Comparison of ENCODE assay signal across 33 cellular contexts in genomic region chr6:53197553-53197952, GRCh38. TPM values are rescaled to one million over a fixed set of nuclear protein-coding genes. Genes with fewer than 3 reads are reported as not detected.
"Had no signal": no experiment of that assay in that cellular context is flagged by ENCODE, and none has a peak within 500 bp of the region (broad histone marks: within the 10 kb centered on the region; RNA-seq: fewer than 3 reads in every experiment).

No MANE protein-coding gene starts in this region.

- H3K27ac ChIP-seq: left ventricle myocardium inferior, pancreas, prostate gland, sigmoid colon, spleen, tibial nerve, vagina had no signal

- H3K27me3 ChIP-seq: pancreas, sigmoid colon, spleen, tibial nerve, vagina had no signal

- DNase-seq: islet precursor cell; left ventricle myocardium inferior; midbrain; mucosa of descending colon; naive thymus-derived CD8-positive, alpha-beta T cell; nucleus accumbens; pancreas; posterior cingulate gyrus; retina; right cardiac atrium; sigmoid colon; small intestine; spleen; stimulated activated CD4-positive, alpha-beta T cell treated with anti-CD3 and anti-CD28 coated beads, Interleukin-1b, Interleukin-23, amount 100 ng/mL, for 48 hours; stimulated activated CD4-positive, alpha-beta T cell treated with anti-CD3 and anti-CD28 coated beads, Interleukin-2, amount 100 ng/mL, for 48 hours; stimulated activated CD4-positive, alpha-beta T cell treated with anti-CD3 and anti-CD28 coated beads, Interleukin-4, amount 100 ng/mL, for 4 hours; stimulated activated CD8-positive, alpha-beta memory T cell treated with anti-CD3 and anti-CD28 coated beads, Interleukin-4, amount 100 ng/mL, for 48 hours; stimulated activated naive CD4-positive, alpha-beta T cell; stimulated activated naive CD8-positive, alpha-beta T cell treated with anti-CD3 and anti-CD28 coated beads, Interleukin-15, amount 100 ng/mL, for 72 hours; substantia nigra had no signal

- FAIRE-seq: pancreas, small intestine had no signal

- H3K4me3 ChIP-seq: left ventricle myocardium inferior, lung, mucosa of descending colon, pancreas, prostate gland, sigmoid colon, spleen, tibial nerve, vagina had no signal

- H3K36me3 ChIP-seq: left ventricle myocardium inferior, pancreas, prostate gland, sigmoid colon, spleen, tibial nerve, vagina had no signal

- H3K4me3 Mint-ChIP-seq: naive thymus-derived CD8-positive, alpha-beta T cell; nephron; neural crest cell; stimulated activated naive CD8-positive, alpha-beta T cell treated with anti-CD3 and anti-CD28 coated beads, Interleukin-15, amount 100 ng/mL, for 72 hours; type B pancreatic cell had no signal

- H3K27me3 Mint-ChIP-seq: naive thymus-derived CD8-positive, alpha-beta T cell; stimulated activated naive CD8-positive, alpha-beta T cell treated with anti-CD3 and anti-CD28 coated beads, Interleukin-15, amount 100 ng/mL, for 72 hours; type B pancreatic cell had no signal

- H3K9me3 Mint-ChIP-seq: naive thymus-derived CD8-positive, alpha-beta T cell; nephron; neural crest cell; stimulated activated naive CD8-positive, alpha-beta T cell treated with anti-CD3 and anti-CD28 coated beads, Interleukin-15, amount 100 ng/mL, for 72 hours; type B pancreatic cell had no signal

- H3K27ac Mint-ChIP-seq: nephron; stimulated activated naive CD8-positive, alpha-beta T cell treated with anti-CD3 and anti-CD28 coated beads, Interleukin-15, amount 100 ng/mL, for 72 hours; type B pancreatic cell had no signal

- ATAC-seq: mucosa of descending colon; naive thymus-derived CD8-positive, alpha-beta T cell; pancreas; right cardiac atrium; stimulated activated naive CD8-positive, alpha-beta T cell treated with anti-CD3 and anti-CD28 coated beads, Interleukin-15, amount 100 ng/mL, for 72 hours had no signal

- H3K36me3 Mint-ChIP-seq: naive thymus-derived CD8-positive, alpha-beta T cell; type B pancreatic cell had no signal

- H3K9me3 ChIP-seq: left ventricle myocardium inferior, mucosa of descending colon, pancreas, prostate gland, sigmoid colon, spleen, tibial nerve, vagina had no signal

- H3K4me1 ChIP-seq: prostate gland, sigmoid colon had no signal

RNA-seq across cellular contexts. Expression of gene GCM1, which starts 48.9 kb away (rescaled TPM):
- total RNA-seq: kidney epithelial cell, left ventricle myocardium inferior, lower leg skin, mucosa of descending colon, myocyte, osteoblast, pancreas, right cardiac atrium, sigmoid colon, temporal lobe, ureter, vagina had no signal
- polyA plus RNA-seq: naive thymus-derived CD8-positive, alpha-beta T cell; pancreas; right cardiac atrium; small intestine had no signal
